ENCODE assay signal across 8 cellular contexts in the genomic region with DNA sequence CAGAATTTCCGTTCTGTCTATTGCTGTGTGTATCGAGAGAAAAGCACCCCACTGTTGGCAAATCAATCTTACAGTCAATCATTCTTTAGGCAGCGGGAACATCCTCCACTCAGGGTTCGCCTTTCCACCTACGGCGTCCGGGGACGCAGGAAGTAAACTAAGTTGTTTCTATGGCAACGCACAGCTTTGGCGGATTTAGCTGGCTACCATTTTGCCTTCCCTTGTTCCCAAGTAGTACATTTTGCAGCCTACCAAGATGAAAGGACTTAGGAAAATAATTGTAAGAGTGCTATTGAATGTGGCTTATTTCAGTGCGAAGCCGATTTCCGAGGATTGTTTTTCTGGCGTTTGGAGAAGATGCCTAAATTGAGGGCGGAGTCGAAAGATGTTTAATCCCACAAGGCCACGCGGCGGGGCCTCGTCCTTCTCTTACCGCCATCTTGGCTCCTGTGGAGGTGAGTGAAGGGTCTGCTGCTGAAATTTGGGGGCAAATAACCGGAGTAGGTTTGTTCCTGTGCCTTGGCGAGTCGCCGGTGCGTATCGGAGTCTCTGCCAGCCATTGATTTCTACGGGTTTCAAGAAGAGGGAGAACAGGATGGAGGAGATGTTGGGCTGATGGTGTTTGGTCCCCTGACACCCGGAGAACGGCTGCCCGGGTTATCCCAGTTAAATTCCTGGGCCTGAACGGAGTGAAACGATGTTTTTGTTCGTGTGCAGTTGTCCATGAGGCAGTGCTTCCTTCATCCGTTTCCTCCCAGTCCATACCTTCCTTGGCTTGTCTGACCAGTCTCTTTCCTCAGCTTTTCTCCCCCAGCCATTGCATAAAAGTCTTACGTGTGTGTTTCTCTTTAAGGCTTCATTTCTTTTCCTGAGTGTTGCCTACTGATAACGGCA. TPM values are rescaled to one million over a fixed set of nuclear protein-coding genes. Genes with fewer than 3 reads are reported as not detected.
DNase-seq lines count a peak whose midpoint lies in the region; ATAC-seq, FAIRE-seq and TF ChIP-seq lines count a peak whose summit lies in the region.

A gene (plus strand): TSS at position 424 of the 894 bp plus-strand sequence. CDS start 778 bp downstream, outside the sequence.

- TF ChIP-seq POLR2A in endothelial cell of umbilical vein (IDR thresholded peaks at IDR 0.05; ENCODE audit: low read depth, low read length): peak; percentile 99

- peak within 1 kb of the TSS; percentile 83 for H3K27ac ChIP-seq in OCI-LY3 (ENCODE audit: low read length)
- peak within 1 kb of the TSS; percentile 85 for H3K27ac ChIP-seq in endothelial cell of umbilical vein (ENCODE audit: insufficient read depth, low read depth, low read length)

- H3K79me2 ChIP-seq in OCI-LY3 (ENCODE audit: low read length): peaks cover 43% of the 10 kb centered on the region
- H3K79me2 ChIP-seq in endothelial cell of umbilical vein (ENCODE audit: control insufficient read depth, insufficient read depth, low read length): peaks cover 46% of the 10 kb centered on the region

- H3K36me3 ChIP-seq in OCI-LY3 (replicated peaks; ENCODE audit: low read depth, low read length) (peaks cover 36% of the 10 kb centered on the region), endothelial cell of umbilical vein (ENCODE audit: control insufficient read depth in 2 of 2, extremely low read depth in 1 of 2, insufficient read depth in 2 of 2, low read length in 2 of 2) (peaks cover 12 to 18% of the 10 kb centered on the region in 2 experiments)

- H2AFZ ChIP-seq in OCI-LY3 (ENCODE audit: low read depth, low read length) (peak within 1 kb of the TSS; percentile 90), endothelial cell of umbilical vein (ENCODE audit: low read depth, low read length) (peak within 1 kb of the TSS; percentile 71)

- H3K9ac ChIP-seq in OCI-LY3 (ENCODE audit: low read length): peak within 1 kb of the TSS; percentile 99
- peak within 1 kb of the TSS; percentile 96 for H3K9ac ChIP-seq in endothelial cell of umbilical vein (replicated peaks; ENCODE audit: extremely low read depth, insufficient read depth, low read length)

- FAIRE-seq in endothelial cell of umbilical vein (lab: Jason Lieb, UNC): peak; percentile 99

- H3K9me3 ChIP-seq in OCI-LY3 (ENCODE audit: insufficient read depth, low read length): no peaks in the 10 kb centered on the region
- no peaks in the 10 kb centered on the region for H3K9me3 ChIP-seq in endothelial cell of umbilical vein (replicated peaks; ENCODE audit: control insufficient read depth, insufficient read depth, low read length)

- H3K4me2 ChIP-seq in OCI-LY3 (ENCODE audit: low read length) (peak within 1 kb of the TSS; percentile 84), endothelial cell of umbilical vein (ENCODE audit: insufficient read depth, low read length) (peak within 1 kb of the TSS; percentile 91)

- DNase-seq in D341Med (ENCODE audit: low spot score): peak; percentile 87
- peak; percentile 73 for DNase-seq in HuH-7 (ENCODE audit: low spot score)
- peak; percentile 90 for DNase-seq in activated CD8-positive, alpha-beta memory T cell treated with anti-CD3 and anti-CD28 coated beads, Interleukin-2, amount 50 U/mL, for 48 hours
- peak; percentile 98 for DNase-seq in endothelial cell of umbilical vein (ENCODE audit: low read depth, low spot score)
- DNase-seq in midbrain (lab: John Stamatoyannopoulos, UW): peak; percentile 92
- peak; percentile 53 to 65 for DNase-seq in stimulated activated CD8-positive, alpha-beta memory T cell treated with anti-CD3 and anti-CD28 coated beads, Interleukin-2, amount 100 ng/mL, for 1 hour (ENCODE audit: low read depth in 2 of 2)

- peaks cover 17% of the 10 kb centered on the region for H3K4me1 ChIP-seq in OCI-LY3 (ENCODE audit: low read length)
- peaks cover 23% of the 10 kb centered on the region for H3K4me1 ChIP-seq in endothelial cell of umbilical vein (ENCODE audit: control insufficient read depth, extremely low read depth, insufficient read depth, low read length)

- no peaks in the 10 kb centered on the region for H3K9me1 ChIP-seq in endothelial cell of umbilical vein (replicated peaks; ENCODE audit: control insufficient read depth, extremely low read depth, insufficient read depth, low read length)

- intact Hi-C loops in endothelial cell of umbilical vein (cut with micrococcal nuclease): loop anchor here (1.0 kb wide), 1 partner anchor 10 kb away; a partner anchor contains a TSS

- H3K4me3 ChIP-seq in OCI-LY3 (ENCODE audit: low read length) (peak within 1 kb of the TSS; percentile 100), endothelial cell of umbilical vein (replicated peaks in 1 of 3; ENCODE audit: insufficient read depth in 1 of 3, low read depth in 1 of 3, low read length in 3 of 3) (peak within 1 kb of the TSS; percentile 61 to 82 (median 82))

- TF ChIP-seq CTCF in OCI-LY3 (IDR thresholded peaks at IDR 0.05; ENCODE audit: low read depth, low read length): no peak
- TF ChIP-seq CTCF in endothelial cell of umbilical vein (IDR thresholded peaks at IDR 0.05; ENCODE audit: extremely low read depth in 1 of 2, insufficient read depth in 1 of 2, low read depth in 1 of 2, low read length in 2 of 2): no peak

- peak; percentile 86 for ATAC-seq in GM21515 (IDR thresholded peaks at IDR 0.05; ENCODE audit: unreplicated experiment)

- no peaks in the 10 kb centered on the region for H3K27me3 ChIP-seq in OCI-LY3 (ENCODE audit: low read depth, low read length)
- no peaks in the 10 kb centered on the region for H3K27me3 ChIP-seq in endothelial cell of umbilical vein (ENCODE audit: control insufficient read depth in 2 of 2, insufficient read depth in 2 of 2, low read length in 2 of 2)

- BruUV-seq in endothelial cell of umbilical vein (replicated peaks; lab: Mats Ljungman, UMichigan): TSS peak; percentile 64

- CTCF ChIA-PET in endothelial cell of umbilical vein (lab: Charles Lee): interaction anchor here (1.0 kb wide), 1 partner anchor 44 kb away, joined by 3 read pairs; no protein-coding TSS in a partner anchor

- H4K20me1 ChIP-seq in OCI-LY3 (ENCODE audit: insufficient read depth, low read length): peaks cover 18% of the 10 kb centered on the region; the same call in 1 of the 2 replicates
- peaks cover 2% of the 10 kb centered on the region for H4K20me1 ChIP-seq in endothelial cell of umbilical vein (replicated peaks; ENCODE audit: control insufficient read depth, extremely low read depth, insufficient read depth, low read length)

- dilution Hi-C loops in endothelial cell of umbilical vein (cut with MboI; ENCODE audit: extremely low pct_ligation_motif_present, low sequenced_read_pairs): no loop called here

- POLR2A ChIA-PET in endothelial cell of umbilical vein (lab: Charles Lee): no interaction called here

TF ChIP-seq in endothelial cell of umbilical vein, 7 proteins besides CTCF, POLR2A, EP300 and RAD21:
- TF ChIP-seq POLR2AphosphoS5 (IDR thresholded peaks at IDR 0.05; ENCODE audit: insufficient read depth, low read depth, low read length): peak; percentile 94
- TF ChIP-seq JUN (IDR thresholded peaks at IDR 0.05; ENCODE audit: borderline replicate concordance, insufficient read depth, insufficient read length, low read depth): no peak
- TF ChIP-seq, protein P1, sequence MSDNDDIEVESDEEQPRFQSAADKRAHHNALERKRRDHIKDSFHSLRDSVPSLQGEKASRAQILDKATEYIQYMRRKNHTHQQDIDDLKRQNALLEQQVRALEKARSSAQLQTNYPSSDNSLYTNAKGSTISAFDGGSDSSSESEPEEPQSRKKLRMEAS (IDR thresholded peaks at IDR 0.05; ENCODE audit: insufficient read depth, insufficient read length): peak; percentile 25
- no peak for TF ChIP-seq EZH2 (IDR thresholded peaks at IDR 0.05; ENCODE audit: borderline replicate concordance, low read depth, low read length, severe bottlenecking)
- peak; percentile 32 for TF ChIP-seq MYC (IDR thresholded peaks at IDR 0.05; ENCODE audit: low read depth, low read length)
- TF ChIP-seq GATA2 (IDR thresholded peaks at IDR 0.05; ENCODE audit: insufficient read depth, insufficient read length, low read depth, low read length): no peak
- TF ChIP-seq FOS (IDR thresholded peaks at IDR 0.05; ENCODE audit: borderline replicate concordance, insufficient read depth, low read length): no peak
TF ChIP-seq in endothelial cell of umbilical vein: peak in this region for 3.

RNA-seq across cellular contexts. Expression of the gene that starts here (rescaled TPM):
- total RNA-seq in endothelial cell of umbilical vein: 1,094 and 1,153 TPM in 2 replicates
- 359 and 566 TPM in 2 replicates for polyA plus RNA-seq in endothelial cell of umbilical vein
- 938 and 1,035 TPM in 2 replicates for polyA plus RNA-seq in endothelial cell of umbilical vein (2011; cell fraction: cytosol; rRNA removed)
- polyA plus RNA-seq in endothelial cell of umbilical vein (2011; cell fraction: nucleus; rRNA removed): 333 and 371 TPM in 2 replicates
- 2,287 and 2,329 TPM in 2 replicates for polyA plus RNA-seq in endothelial cell of umbilical vein (2012)
- 93.4 and 110 TPM in 2 replicates for polyA minus RNA-seq in endothelial cell of umbilical vein
- polyA minus RNA-seq in endothelial cell of umbilical vein (2011; cell fraction: cytosol; rRNA and poly(A)+ RNA removed): 275 TPM
- polyA minus RNA-seq in endothelial cell of umbilical vein (2011; cell fraction: nucleus; rRNA and poly(A)+ RNA removed): 54.9 and 75.5 TPM in 2 replicates

Comparison
In these comparisons a context has a peak if more than half of its experiments do, and no peak if none do; other contexts are left out.
1. Peak in every context shown above with its lines: DNase-seq, ATAC-seq, H3K4me3 ChIP-seq and H3K27ac ChIP-seq.